Comparison of ENCODE assay signal across 8 cellular contexts in genomic region chr16:3282747-3283524, GRCh38. TPM values are rescaled to one million over a fixed set of nuclear protein-coding genes. Genes with fewer than 3 reads are reported as not detected.
DNase-seq lines count a peak whose midpoint lies in the region; ATAC-seq and TF ChIP-seq lines count a peak whose summit lies in the region.

Gene ZNF263, plus strand, starts transcription at chr16:3283491. Its CDS starts 328 bp downstream, at chr16:3283819.

- peak within 1 kb of the TSS; percentile 76 for H3K9ac ChIP-seq in SK-N-SH

- ATAC-seq in HG02571 (IDR thresholded peaks at IDR 0.05; ENCODE audit: unreplicated experiment), result peak; percentile 84

- H3K27ac ChIP-seq in SK-N-SH (ENCODE audit: low read depth in 2 of 2, low read length in 1 of 2), result peak within 1 kb of the TSS; percentile 98 to 99
- peak within 1 kb of the TSS; percentile 99 for H3K27ac ChIP-seq in suprapubic skin

- peaks cover 4% of the 10 kb centered on the region for H3F3A ChIP-seq in SK-N-SH (replicated peaks; ENCODE audit: insufficient read depth)

- CTCF ChIA-PET in SK-N-SH (lab: Yijun Ruan, JAX), result interaction anchor here (0.9 to 1.6 kb wide), 5 partner anchors 16 to 33 kb away, joined by 3 to 5 read pairs (median 3); no protein-coding TSS in a partner anchor

- no peak for TF ChIP-seq CTCF in SK-N-SH (IDR thresholded peaks at IDR 0.05)
- no peak for TF ChIP-seq CTCF in suprapubic skin (IDR thresholded peaks at IDR 0.05)

- H3K4me1 ChIP-seq in SK-N-SH (ENCODE audit: control insufficient read depth in 1 of 2, insufficient read depth in 2 of 2, low read depth in 1 of 2, low read length in 1 of 2), result peaks cover 7 to 18% of the 10 kb centered on the region in 2 experiments
- H3K4me1 ChIP-seq in suprapubic skin, result peaks cover 23% of the 10 kb centered on the region

- WGBS in SK-N-SH (ENCODE audit: low lambda C conversion rate), result 0% methylated on average over 19 of the region's 70 CpGs
- 0% methylated on average over 37 of the region's 70 CpGs for WGBS in suprapubic skin

- H3K4me3 ChIP-seq in SK-N-SH (ENCODE audit: low read depth in 2 of 2, low read length in 1 of 2) (peak within 1 kb of the TSS; percentile 84 to 91), suprapubic skin (peak within 1 kb of the TSS; percentile 79)

- no peaks in the 10 kb centered on the region for H3K9me2 ChIP-seq in SK-N-SH

- TF ChIP-seq EP300 in SK-N-SH (IDR thresholded peaks at IDR 0.05; ENCODE audit: borderline replicate concordance in 1 of 2, low read depth in 1 of 2, low read length in 1 of 2), result no peak
- TF ChIP-seq EP300 in suprapubic skin (IDR thresholded peaks at IDR 0.05), result no peak

- DNase-seq in GM04503 (ENCODE audit: low read depth) (peak; percentile 94), NCI-H1048 (lab: John Stamatoyannopoulos, UW) (peak; percentile 82), SK-N-SH (peak; percentile 97), globus pallidus (ENCODE audit: low spot score) (peak; percentile 98), nucleus accumbens (lab: John Stamatoyannopoulos, UW) (peak; percentile 47 to 98 (median 95)), suprapubic skin (ENCODE audit: low spot score in 2 of 2) (peak; percentile 98)
- DNase-seq in activated naive CD4-positive, alpha-beta T cell treated with anti-CD3 and anti-CD28 coated beads, Interleukin-2, amount 50 U/mL, for 16 hours, result peak; percentile 93

- H3K79me2 ChIP-seq in SK-N-SH (ENCODE audit: insufficient read depth), result peaks cover 46% of the 10 kb centered on the region

- POLR2A ChIA-PET in SK-N-SH (lab: Yijun Ruan, JAX), result interaction anchor here (0.6 to 1.9 kb wide), 11 partner anchors 16 to 218 kb away, joined by 3 to 9 read pairs (median 4); partner anchors contain the start of genes CLUAP1, NAA60 and ZNF597

- H3K27me3 ChIP-seq in SK-N-SH (ENCODE audit: insufficient read depth) (peaks cover under 1% of the 10 kb centered on the region; the same call in 1 of the 2 replicates), suprapubic skin (no peaks in the 10 kb centered on the region)

- H3K36me3 ChIP-seq in SK-N-SH (replicated peaks in 1 of 2; ENCODE audit: control insufficient read depth in 1 of 2, insufficient read depth in 2 of 2, low read length in 1 of 2), result peaks cover 21 to 36% of the 10 kb centered on the region in 2 experiments
- H3K36me3 ChIP-seq in suprapubic skin, result peaks cover 27% of the 10 kb centered on the region

- no peak for TF ChIP-seq RAD21 in SK-N-SH (IDR thresholded peaks at IDR 0.05; ENCODE audit: low read length)

- peak within 1 kb of the TSS; percentile 99 for H3K4me2 ChIP-seq in SK-N-SH

- 0 out of 2 replicates have a peak, but pooled peaks cover 5% of the 10 kb centered on the region for H4K20me1 ChIP-seq in SK-N-SH (ENCODE audit: insufficient read depth)

- H3K9me3 ChIP-seq in SK-N-SH, result no peaks in the 10 kb centered on the region
- peaks cover 11% of the 10 kb centered on the region for H3K9me3 ChIP-seq in suprapubic skin

- H2AFZ ChIP-seq in SK-N-SH (ENCODE audit: low read depth), result peak within 1 kb of the TSS; percentile 96

- TF ChIP-seq POLR2A in suprapubic skin (IDR thresholded peaks at IDR 0.05), result peak; percentile 12 to 40

TF ChIP-seq in SK-N-SH, 30 proteins besides CTCF, POLR2A, EP300 and RAD21 (continues in another document):
- TF ChIP-seq USF2 (IDR thresholded peaks at IDR 0.05; ENCODE audit: borderline replicate concordance, low read depth, low read length), result peak; percentile 74
- no peak for TF ChIP-seq EZH2phosphoT487 (IDR thresholded peaks at IDR 0.05; ENCODE audit: borderline replicate concordance, low read depth)
- TF ChIP-seq SIN3A (IDR thresholded peaks at IDR 0.05; ENCODE audit: borderline replicate concordance, low read depth, low read length), result peak; percentile 57; the same call in 1 of the 2 replicates
- no peak for TF ChIP-seq MEF2A (IDR thresholded peaks at IDR 0.05; ENCODE audit: borderline replicate concordance, low read depth)
- no peak for TF ChIP-seq FOXM1 (IDR thresholded peaks at IDR 0.05; ENCODE audit: low read depth)
- no peak for TF ChIP-seq NFIC (IDR thresholded peaks at IDR 0.05; ENCODE audit: borderline replicate concordance)
- TF ChIP-seq TAF1 (IDR thresholded peaks at IDR 0.05; ENCODE audit: borderline replicate concordance, low read depth, low read length), result peak; percentile 42; the same call in 1 of the 2 replicates
- TF ChIP-seq TCF12 (IDR thresholded peaks at IDR 0.05), result no peak
- TF ChIP-seq IRF3 (IDR thresholded peaks at IDR 0.05; ENCODE audit: low read depth, low read length), result peak; percentile 28; the same call in 1 of the 2 replicates
- TF ChIP-seq NRF1 (IDR thresholded peaks at IDR 0.05; ENCODE audit: low read depth, low read length), result peak; percentile 78
- no peak for TF ChIP-seq RXRA (IDR thresholded peaks at IDR 0.05; ENCODE audit: borderline replicate concordance, low read depth)
- TF ChIP-seq REST (IDR thresholded peaks at IDR 0.05; ENCODE audit: low read depth, low read length), result peak; percentile 52; the same call in 1 of the 2 replicates
- peak; percentile 86 for TF ChIP-seq GABPA (IDR thresholded peaks at IDR 0.05; ENCODE audit: low read depth)
- peak; percentile 44; the same call in 1 of the 2 replicates for TF ChIP-seq YY1 (IDR thresholded peaks at IDR 0.05; ENCODE audit: low read depth)
- TF ChIP-seq GATA2 (CRISPR knock-in tag; IDR thresholded peaks at IDR 0.05), result no peak
- TF ChIP-seq MXI1 (IDR thresholded peaks at IDR 0.05; ENCODE audit: low read depth, low read length), result peak; percentile 68
- TF ChIP-seq FOSL2 (IDR thresholded peaks at IDR 0.05; ENCODE audit: borderline replicate concordance, low read depth), result peak; percentile 12; the same call in 1 of the 2 replicates
- peak; percentile 88 for TF ChIP-seq USF1 (IDR thresholded peaks at IDR 0.05; ENCODE audit: borderline replicate concordance, low read depth)
- peak; percentile 73 for TF ChIP-seq CHD2 (IDR thresholded peaks at IDR 0.05; ENCODE audit: low read length, partially characterized antibody)
- peak; percentile 56 for TF ChIP-seq POLR2AphosphoS5 (IDR thresholded peaks at IDR 0.05; ENCODE audit: low read depth, low read length)
- no peak for TF ChIP-seq SMC3 (IDR thresholded peaks at IDR 0.05; ENCODE audit: low read depth, low read length)
- peak; percentile 67 for TF ChIP-seq ELF1 (IDR thresholded peaks at IDR 0.05)
- peak; percentile 88 for TF ChIP-seq MAX (IDR thresholded peaks at IDR 0.05; ENCODE audit: low read depth)

RNA-seq across cellular contexts. Expression of gene ZNF263, which starts in this region (rescaled TPM):
- polyA plus RNA-seq in SK-N-SH (2012; rRNA removed), result 13.7 and 16.4 TPM in 2 replicates
- 13.2 and 14.7 TPM in 2 replicates for polyA plus RNA-seq in SK-N-SH (2012; cell fraction: cytosol; rRNA removed)
- polyA plus RNA-seq in SK-N-SH (2012; cell fraction: nucleus; rRNA removed), result 32.7 and 33.9 TPM in 2 replicates
- 10 to 100 TPM; 40.6 to 56.3 (median 45.1) TPM for total RNA-seq in suprapubic skin

Comparison
In these comparisons a context has a peak if more than half of its experiments do, and no peak if none do; other contexts are left out.
1. Peak in every context shown above with its lines: DNase-seq, ATAC-seq, H3K4me3 ChIP-seq and H3K27ac ChIP-seq.